In the genomic region with DNA sequence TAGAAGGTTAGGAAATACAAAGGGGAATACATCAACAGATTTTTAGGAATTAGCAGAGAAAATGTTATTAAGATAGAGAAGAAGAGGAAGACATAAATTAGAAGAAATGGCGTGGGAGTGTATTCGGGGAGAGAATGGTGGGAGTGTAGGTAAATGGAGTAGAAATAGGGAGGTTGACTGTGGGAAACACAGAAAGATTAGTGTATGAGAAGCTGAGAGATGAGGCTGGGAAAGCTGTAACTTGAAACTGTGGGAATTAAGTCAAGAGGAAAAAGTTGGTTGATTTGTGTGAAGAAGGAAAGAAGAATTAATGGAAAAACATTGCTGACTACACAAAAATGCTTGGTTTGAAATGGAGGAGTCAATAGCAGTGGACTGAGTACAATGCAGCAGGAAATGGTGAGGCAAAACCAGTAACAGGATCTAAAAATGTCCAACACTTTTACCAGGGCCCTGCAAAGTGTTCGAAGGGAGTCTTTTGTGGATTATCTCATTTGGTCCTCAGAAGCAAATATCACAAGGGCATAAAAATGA, we compare ENCODE assay signal across 1 cellular context.
TF ChIP-seq lines count a peak whose summit lies in the region.

No MANE protein-coding gene starts in this region.

TF ChIP-seq in IMR-90, 13 proteins besides CTCF, POLR2A, EP300 and RAD21:
- TF ChIP-seq, protein P1, sequence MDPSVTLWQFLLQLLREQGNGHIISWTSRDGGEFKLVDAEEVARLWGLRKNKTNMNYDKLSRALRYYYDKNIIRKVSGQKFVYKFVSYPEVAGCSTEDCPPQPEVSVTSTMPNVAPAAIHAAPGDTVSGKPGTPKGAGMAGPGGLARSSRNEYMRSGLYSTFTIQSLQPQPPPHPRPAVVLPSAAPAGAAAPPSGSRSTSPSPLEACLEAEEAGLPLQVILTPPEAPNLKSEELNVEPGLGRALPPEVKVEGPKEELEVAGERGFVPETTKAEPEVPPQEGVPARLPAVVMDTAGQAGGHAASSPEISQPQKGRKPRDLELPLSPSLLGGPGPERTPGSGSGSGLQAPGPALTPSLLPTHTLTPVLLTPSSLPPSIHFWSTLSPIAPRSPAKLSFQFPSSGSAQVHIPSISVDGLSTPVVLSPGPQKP (IDR thresholded peaks at IDR 0.05; ENCODE audit: borderline replicate concordance, low read depth, low read length): no peak
- TF ChIP-seq RCOR1 (IDR thresholded peaks at IDR 0.05; ENCODE audit: insufficient replicate concordance, low read length) (no peak), MAZ (IDR thresholded peaks at IDR 0.05; ENCODE audit: borderline replicate concordance, low read depth, low read length) (no peak), NFE2L2 (IDR thresholded peaks at IDR 0.05; ENCODE audit: low read depth, low read length) (no peak), BHLHE40 (IDR thresholded peaks at IDR 0.05; ENCODE audit: low read depth, low read length) (no peak), MAFK (IDR thresholded peaks at IDR 0.05; ENCODE audit: low read depth, low read length) (peak; percentile 75)
